Comparison of ENCODE assay signal across 13 cellular contexts in the genomic region with DNA sequence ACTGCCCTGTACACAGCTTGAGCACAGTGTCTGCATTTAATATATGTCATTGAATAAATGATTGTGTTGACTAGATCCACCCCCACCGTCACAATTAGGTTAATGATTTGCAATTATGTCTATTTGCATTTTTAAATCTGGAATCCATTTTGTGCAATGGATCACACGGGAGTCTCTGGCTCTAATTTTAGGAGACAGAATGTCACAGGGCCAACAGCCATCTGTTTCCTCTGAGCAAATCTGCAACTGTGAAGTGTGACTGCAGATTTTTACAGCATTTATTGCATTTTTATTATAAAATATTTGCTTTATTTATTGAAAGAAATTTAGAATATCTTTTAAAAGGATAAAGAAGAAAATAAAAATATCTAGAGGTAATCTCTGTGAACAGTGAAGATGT.
DNase-seq lines count a peak whose midpoint lies in the region; ATAC-seq lines count a peak whose summit lies in the region.
"Had no signal": no experiment of that assay in that cellular context is flagged by ENCODE, and none has a peak within 500 bp of the region (broad histone marks: within the 10 kb centered on the region; RNA-seq: fewer than 3 reads in every experiment).

No MANE protein-coding gene starts in this region.

- H3K4me1 Mint-ChIP-seq in T-helper 17 cell: no peaks in the 10 kb centered on the region
- H3K4me1 Mint-ChIP-seq: CD8-positive, alpha-beta memory T cell had no signal

- no peak overlapping the region for H3K4me3 Mint-ChIP-seq in T-helper 17 cell
- H3K4me3 Mint-ChIP-seq: CD8-positive, alpha-beta memory T cell had no signal

- peak; percentile 1 for DNase-seq in NCI-H2171 treated with DMSO at 0.1 percent for 48 hours (lab: John Stamatoyannopoulos, UW)
- DNase-seq in NCI-H2171 (lab: John Stamatoyannopoulos, UW): no peak
- DNase-seq in G401 (ENCODE audit: low spot score): peak; percentile 87
- peak; percentile 86 for DNase-seq in NCI-H69 (lab: John Stamatoyannopoulos, UW)
- DNase-seq in activated T-cell treated with anti-CD3 and anti-CD28 coated beads, Interleukin-2, amount 50 U/mL, for 48 hours: no peak
- DNase-seq in hepatic stellate cell (ENCODE audit: low spot score): no peak
- DNase-seq in T-helper 17 cell: no peak
- DNase-seq: BE2C; Caco-2; CD8-positive, alpha-beta memory T cell; GM23248; IMR-90 had no signal

- H3K36me3 Mint-ChIP-seq in T-helper 17 cell (ENCODE audit: low read depth): no peaks in the 10 kb centered on the region
- H3K36me3 Mint-ChIP-seq: CD8-positive, alpha-beta memory T cell had no signal

- no peaks in the 10 kb centered on the region for H3K27me3 Mint-ChIP-seq in T-helper 17 cell
- H3K27me3 Mint-ChIP-seq: CD8-positive, alpha-beta memory T cell had no signal

- no peak for ATAC-seq in T-helper 17 cell
- ATAC-seq: HCT116 had no signal

- no peaks in the 10 kb centered on the region for H3K9me3 ChIP-seq in T-helper 17 cell (ENCODE audit: control insufficient read depth, low read length, poor library complexity, severe bottlenecking)
- H3K9me3 ChIP-seq: BE2C, Caco-2 had no signal

- in situ Hi-C loops in G401 (cut with HindIII; ENCODE audit: low sequenced_read_pairs): no loop called here

- no peak overlapping the region for H3K27ac Mint-ChIP-seq in T-helper 17 cell
- H3K27ac Mint-ChIP-seq: CD8-positive, alpha-beta memory T cell had no signal

Comparison
In these comparisons a context has a peak if more than half of its experiments do, and no peak if none do; other contexts are left out.
1. DNase-seq: peak in NCI-H2171 treated with DMSO at 0.1 percent for 48 hours (single experiment), G401 (single experiment) and NCI-H69 (single experiment); none in NCI-H2171 (single experiment), activated T-cell treated with anti-CD3 and anti-CD28 coated beads, Interleukin-2, amount 50 U/mL, for 48 hours (0 of 2), hepatic stellate cell (single experiment) and T-helper 17 cell (0 of 3).